In the genomic region with DNA sequence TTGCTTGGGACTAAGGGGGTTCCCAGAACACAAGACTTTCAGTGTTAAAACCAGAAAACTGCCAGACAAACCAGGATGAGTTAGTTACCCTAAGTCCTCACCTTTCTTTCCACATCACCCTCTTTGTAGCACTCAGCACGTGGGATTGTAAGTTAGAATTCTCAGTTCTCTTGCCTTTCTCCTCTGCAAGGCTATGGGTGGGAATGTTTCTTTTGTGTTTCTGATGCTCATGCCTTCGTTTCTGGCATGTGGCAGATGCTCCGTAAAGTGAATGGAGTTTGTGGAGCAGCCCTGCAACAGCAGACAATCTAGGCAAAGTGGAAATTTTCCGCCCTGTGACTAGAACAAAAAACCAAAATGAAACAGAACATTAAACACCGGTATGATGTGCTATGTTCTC, we compare ENCODE assay signal across 15 cellular contexts.
A peak's percentile ranks its signal among the peaks of the same experiment; 100 is the strongest.
DNase-seq lines count a peak whose midpoint lies in the region; ATAC-seq and TF ChIP-seq lines count a peak whose summit lies in the region.
"Had no signal": no experiment of that assay in that cellular context is flagged by ENCODE, and none has a peak within 500 bp of the region (broad histone marks: within the 10 kb centered on the region; RNA-seq: fewer than 3 reads in every experiment).

No MANE protein-coding gene starts in this region.

- H3K27me3 ChIP-seq in HUES64 (ENCODE audit: insufficient read depth, low read length) (no peaks in the 10 kb centered on the region), colonic mucosa (no peaks in the 10 kb centered on the region)
- H3K27me3 ChIP-seq: Peyer's patch, spleen had no signal

- no peak overlapping the region for H3K4me3 Mint-ChIP-seq in mesothelial cell of epicardium

- H3K9ac ChIP-seq in HUES64 (ENCODE audit: low read depth, low read length) (no peak overlapping the region), colonic mucosa (ENCODE audit: low read depth in 2 of 2, low read length in 2 of 2) (no peak overlapping the region)

- peak overlapping the region; percentile 74 for H3K27ac Mint-ChIP-seq in mesothelial cell of epicardium

- DNase-seq in mesothelial cell of epicardium (ENCODE audit: low spot score in 2 of 2, unreplicated experiment in 2 of 2) (no peak), colonic mucosa (no peak), NAMALWA (ENCODE audit: low spot score) (no peak)
- no peak for DNase-seq in activated effector memory CD4-positive, alpha-beta T cell treated with Interleukin-2 at 50 U/mL for 16 hours
- DNase-seq: activated CD4-positive, alpha-beta T cell treated with anti-CD3 and anti-CD28 coated beads, Interleukin-2, amount 50 U/mL, for 4 hours; mucosa of descending colon; NCI-H446; Peyer's patch; posterior cingulate gyrus; spleen; stimulated activated naive CD4-positive, alpha-beta T cell had no signal

- ATAC-seq in HG02885 (IDR thresholded peaks at IDR 0.05; ENCODE audit: poor library complexity, unreplicated experiment), result no peak
- ATAC-seq: mucosa of descending colon had no signal

- H3K4me1 ChIP-seq in HUES64 (ENCODE audit: insufficient read depth, low read length) (peaks cover 47% of the 10 kb centered on the region), colonic mucosa (no peaks in the 10 kb centered on the region)

- H3K9me3 Mint-ChIP-seq in mesothelial cell of epicardium, result no peaks in the 10 kb centered on the region

- TF ChIP-seq CTCF in 22Rv1 (IDR thresholded peaks at IDR 0.05), result no peak
- TF ChIP-seq CTCF in mesothelial cell of epicardium (IDR thresholded peaks at IDR 0.05; ENCODE audit: unreplicated experiment), result no peak
- no peak for TF ChIP-seq CTCF in colonic mucosa (IDR thresholded peaks at IDR 0.05)

- H3K27ac ChIP-seq in 22Rv1 (peak overlapping the region; percentile 52), HUES64 (ENCODE audit: low read depth, low read length) (0 out of 2 replicates have a peak overlapping the region, but pooled peaks have one; percentile 5), cingulate gyrus (ENCODE audit: low read depth, low read length) (peak overlapping the region; percentile 70), colonic mucosa (no peak overlapping the region)
- H3K27ac ChIP-seq: Peyer's patch, spleen had no signal

- no peaks in the 10 kb centered on the region for H3K27me3 Mint-ChIP-seq in mesothelial cell of epicardium (ENCODE audit: low read depth)

- peaks cover 53% of the 10 kb centered on the region for H3K4me1 Mint-ChIP-seq in mesothelial cell of epicardium

- no peak overlapping the region for H3K4me3 ChIP-seq in HUES64 (ENCODE audit: low read length)
- no peak overlapping the region for H3K4me3 ChIP-seq in colonic mucosa
- H3K4me3 ChIP-seq: mucosa of descending colon, Peyer's patch, spleen had no signal

- H3K36me3 Mint-ChIP-seq in mesothelial cell of epicardium, result peaks cover 1% of the 10 kb centered on the region

- H3K36me3 ChIP-seq in HUES64 (ENCODE audit: insufficient read depth, low read length), result no peaks in the 10 kb centered on the region
- H3K36me3 ChIP-seq in colonic mucosa, result no peaks in the 10 kb centered on the region
- H3K36me3 ChIP-seq: Peyer's patch, spleen had no signal

- 64% methylated on average over 5 of the region's 5 CpGs for WGBS in HUES64

- intact Hi-C loops in colonic mucosa (cut with DNase I), result no loop called here

- H3K9me3 ChIP-seq in HUES64 (ENCODE audit: insufficient read depth, low read depth, low read length) (no peaks in the 10 kb centered on the region), colonic mucosa (no peaks in the 10 kb centered on the region)
- H3K9me3 ChIP-seq: mucosa of descending colon, Peyer's patch, spleen had no signal
